In the genomic region with DNA sequence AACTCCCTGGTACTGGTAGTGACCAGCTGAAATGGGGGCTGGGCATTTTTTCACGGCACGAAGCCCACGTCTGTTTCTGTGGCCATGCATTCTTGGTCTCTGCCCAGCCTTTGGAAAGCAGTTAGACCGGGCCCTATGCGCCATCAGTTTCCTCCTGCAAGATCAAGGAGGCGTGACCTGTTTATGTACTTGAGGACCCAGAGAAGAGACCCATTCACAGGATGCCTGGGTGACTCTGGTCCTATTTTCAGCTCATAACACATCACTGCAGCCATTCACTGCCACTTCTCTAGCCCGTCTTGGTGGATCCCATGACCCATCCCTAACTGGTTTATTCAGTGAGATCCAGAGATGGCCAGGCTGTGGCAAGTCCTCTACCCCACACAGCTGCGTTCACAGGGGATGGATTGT, we compare ENCODE assay signal across 17 cellular contexts.
DNase-seq lines count a peak whose midpoint lies in the region; ATAC-seq, FAIRE-seq and TF ChIP-seq lines count a peak whose summit lies in the region.
"Had no signal": no experiment of that assay in that cellular context is flagged by ENCODE, and none has a peak within 500 bp of the region (broad histone marks: within the 10 kb centered on the region; RNA-seq: fewer than 3 reads in every experiment).

No MANE protein-coding gene starts in this region.

- no peaks in the 10 kb centered on the region for H3K9me3 ChIP-seq in HepG2 (ENCODE audit: low read length)
- H3K9me3 ChIP-seq: body of pancreas, left ventricle myocardium inferior, upper lobe of right lung had no signal

- H3K79me2 ChIP-seq in HepG2 (ENCODE audit: insufficient read depth, low read length), result no peaks in the 10 kb centered on the region

- TF ChIP-seq RAD21 in HepG2 (CRISPR knock-in tag; IDR thresholded peaks at IDR 0.05), result no peak

- in situ Hi-C loops in HepG2 (cut with HindIII; ENCODE audit: extremely low pct_ligation_motif_present, low pct_unique_long_range_greater_than_20kb), result no loop called here

- H3K27ac ChIP-seq in HepG2 (ENCODE audit: extremely low read length, insufficient read depth, low read length), result no peak overlapping the region
- H3K27ac ChIP-seq: body of pancreas, left ventricle myocardium inferior, upper lobe of right lung had no signal

- 100% methylated on average over 2 of the region's 8 CpGs for WGBS in HepG2 (ENCODE audit: low lambda C conversion rate)

- TF ChIP-seq POLR2A in HepG2 (IDR thresholded peaks at IDR 0.05; ENCODE audit: insufficient read depth in 1 of 2, low read depth in 2 of 2, low read length in 2 of 2), result no peak

- CTCF ChIA-PET in HepG2 (lab: Yijun Ruan, JAX; ENCODE audit: low intra/inter-chr PET ratio, low total read pairs), result no interaction called here

- H3K4me2 ChIP-seq in HepG2 (ENCODE audit: low read depth, low read length), result no peak overlapping the region

- BruUV-seq in HepG2 (replicated peaks; lab: Mats Ljungman, UMichigan), result no TSS peak

- H3K4me3 ChIP-seq in HepG2 (replicated peaks in 1 of 3; ENCODE audit: insufficient read depth in 1 of 3, low read depth in 2 of 3, low read length in 3 of 3), result no peak overlapping the region
- H3K4me3 ChIP-seq: body of pancreas, left ventricle myocardium inferior, upper lobe of right lung had no signal

- H3K9ac ChIP-seq in HepG2 (ENCODE audit: insufficient read depth, low read depth, low read length), result no peak overlapping the region

- H3K4me1 ChIP-seq in HepG2 (ENCODE audit: insufficient read depth, low read length), result peaks cover 5% of the 10 kb centered on the region; the same call in 1 of the 2 replicates

- TF ChIP-seq CTCF in HepG2 (CRISPR knock-in tag; IDR thresholded peaks at IDR 0.05), result no peak

- no peaks in the 10 kb centered on the region for H4K20me1 ChIP-seq in HepG2 (ENCODE audit: insufficient read depth, low read length)

- H3K36me3 ChIP-seq in HepG2 (replicated peaks in 1 of 2; ENCODE audit: control insufficient read depth in 1 of 2, insufficient read depth in 2 of 2, low read length in 2 of 2), result no peaks in the 10 kb centered on the region

- POLR2A ChIA-PET in HepG2 (lab: Yijun Ruan, JAX), result interaction anchor here (0.5 kb wide), 1 partner anchor 299 kb away, joined by 3 read pairs; no protein-coding TSS in a partner anchor

- no peak for ATAC-seq in HepG2
- no peak for ATAC-seq in HG03097 (IDR thresholded peaks at IDR 0.05; ENCODE audit: low FRiP score, unreplicated experiment)
- ATAC-seq: activated CD8-positive, alpha-beta memory T cell treated with anti-CD3 and anti-CD28 coated beads, Interleukin-2, amount 10 ng/mL, durations not matched to agents 7 days and 5 days; body of pancreas had no signal

- intact Hi-C loops in HepG2 (cut with micrococcal nuclease; ENCODE audit: unreplicated experiment), result no loop called here

- TF ChIP-seq EP300 in HepG2 (IDR thresholded peaks at IDR 0.05; ENCODE audit: low read depth in 2 of 2, low read length in 2 of 2) (no peak), HepG2 (CRISPR knock-in tag; IDR thresholded peaks at IDR 0.05; ENCODE audit: borderline replicate concordance) (no peak)

- no peak for FAIRE-seq in HepG2 (lab: Jason Lieb, UNC)

- DNase-seq in Ammon's horn (ENCODE audit: low spot score) (peak; percentile 88), NCI-H510A treated with DMSO at 0.1 percent for 48 hours (lab: John Stamatoyannopoulos, UW) (peak; percentile 97), globus pallidus (ENCODE audit: low spot score) (peak; percentile 94), occipital lobe (lab: John Stamatoyannopoulos, UW) (peak; percentile 41), HepG2 (ENCODE audit: low spot score) (no peak), NCI-H526 treated with DMSO at 0.1 percent for 48 hours (lab: John Stamatoyannopoulos, UW) (no peak), GM03348 (ENCODE audit: low spot score) (no peak)
- DNase-seq: activated CD4-positive, CD25-positive, alpha-beta regulatory T cell treated with anti-CD3 and anti-CD28 coated beads, Interleukin-2, amount 50 U/mL, for 72 hours; activated CD8-positive, alpha-beta memory T cell treated with anti-CD3 and anti-CD28 coated beads, Interleukin-2, amount 10 ng/mL, durations not matched to agents 7 days and 5 days; activated gamma-delta T cell treated with Interleukin-2 at 50 U/mL for 16 hours; body of pancreas; Karpas-422; left ventricle myocardium inferior; NCI-H446 treated with DMSO at 0.1 percent for 48 hours; stimulated activated CD4-positive, alpha-beta T cell treated with anti-CD3 and anti-CD28 coated beads, Interleukin-4, amount 100 ng/mL, for 24 hours; upper lobe of right lung had no signal

- no peak overlapping the region for H2AFZ ChIP-seq in HepG2 (ENCODE audit: low read length)

- H3K27me3 ChIP-seq in HepG2 (ENCODE audit: control insufficient read depth in 1 of 2, insufficient read depth in 2 of 2, low read length in 2 of 2), result no peaks in the 10 kb centered on the region
- H3K27me3 ChIP-seq: body of pancreas, upper lobe of right lung had no signal

TF ChIP-seq in HepG2, 621 proteins besides CTCF, POLR2A, EP300 and RAD21:
- TF ChIP-seq ARNT (IDR thresholded peaks at IDR 0.05) (no peak), PAF1 (CRISPR knock-in tag; IDR thresholded peaks at IDR 0.05) (no peak), TCF7 (IDR thresholded peaks at IDR 0.05; ENCODE audit: low read depth) (no peak), EZH2 (conservative IDR thresholded peaks at IDR 0.05; ENCODE audit: low read depth, low read length) (no peak)
- TF ChIP-seq, protein P1, sequence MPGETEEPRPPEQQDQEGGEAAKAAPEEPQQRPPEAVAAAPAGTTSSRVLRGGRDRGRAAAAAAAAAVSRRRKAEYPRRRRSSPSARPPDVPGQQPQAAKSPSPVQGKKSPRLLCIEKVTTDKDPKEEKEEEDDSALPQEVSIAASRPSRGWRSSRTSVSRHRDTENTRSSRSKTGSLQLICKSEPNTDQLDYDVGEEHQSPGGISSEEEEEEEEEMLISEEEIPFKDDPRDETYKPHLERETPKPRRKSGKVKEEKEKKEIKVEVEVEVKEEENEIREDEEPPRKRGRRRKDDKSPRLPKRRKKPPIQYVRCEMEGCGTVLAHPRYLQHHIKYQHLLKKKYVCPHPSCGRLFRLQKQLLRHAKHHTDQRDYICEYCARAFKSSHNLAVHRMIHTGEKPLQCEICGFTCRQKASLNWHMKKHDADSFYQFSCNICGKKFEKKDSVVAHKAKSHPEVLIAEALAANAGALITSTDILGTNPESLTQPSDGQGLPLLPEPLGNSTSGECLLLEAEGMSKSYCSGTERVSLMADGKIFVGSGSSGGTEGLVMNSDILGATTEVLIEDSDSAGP (CRISPR knock-in tag; IDR thresholded peaks at IDR 0.05; ENCODE audit: borderline replicate concordance), result no peak

Comparison
In these comparisons a context has a peak if more than half of its experiments do, and no peak if none do; other contexts are left out.
1. DNase-seq: peak in Ammon's horn (single experiment), NCI-H510A treated with DMSO at 0.1 percent for 48 hours (single experiment), globus pallidus (single experiment) and occipital lobe (single experiment); none in HepG2 (single experiment), NCI-H526 treated with DMSO at 0.1 percent for 48 hours (single experiment) and GM03348 (single experiment).